Comparison of ENCODE assay signal across 16 cellular contexts in genomic region chr4:26298198-26298950, GRCh38. TPM values are rescaled to one million over a fixed set of nuclear protein-coding genes. Genes with fewer than 3 reads are reported as not detected.
DNase-seq lines count a peak whose midpoint lies in the region; ATAC-seq and TF ChIP-seq lines count a peak whose summit lies in the region.
"Had no signal": no experiment of that assay in that cellular context is flagged by ENCODE, and none has a peak within 500 bp of the region (broad histone marks: within the 10 kb centered on the region; RNA-seq: fewer than 3 reads in every experiment).

No MANE protein-coding gene starts in this region.

- H3K18ac ChIP-seq in neuronal stem cell (ENCODE audit: low read length), result no peak overlapping the region

- CTCF ChIA-PET in SK-N-SH (lab: Yijun Ruan, JAX), result no interaction called here

- no peak overlapping the region for H3K4me3 ChIP-seq in SK-N-SH (ENCODE audit: low read depth in 2 of 2, low read length in 1 of 2)
- H3K4me3 ChIP-seq in MG63, result no peak overlapping the region
- H3K4me3 ChIP-seq in neuronal stem cell (ENCODE audit: low read length in 2 of 2), result no peak overlapping the region
- H3K4me3 ChIP-seq in Karpas-422 (ENCODE audit: low read length), result no peak overlapping the region

- H3K4me1 ChIP-seq in SK-N-SH (ENCODE audit: control insufficient read depth in 1 of 2, insufficient read depth in 2 of 2, low read depth in 1 of 2, low read length in 1 of 2) (no peaks in the 10 kb centered on the region), neuronal stem cell (ENCODE audit: control insufficient read depth in 2 of 2, insufficient read depth in 1 of 2, low read depth in 1 of 2, low read length in 2 of 2) (peaks cover 0 to 4% of the 10 kb centered on the region in 2 donors), Karpas-422 (ENCODE audit: low read length) (no peaks in the 10 kb centered on the region)

- H3K36me3 Mint-ChIP-seq in dendritic cell treated with granulocyte-macrophage colony-stimulating factor and Interleukin-4, amounts not matched to agents 40 ng/mL and 50 ng/mL, for 4 days (ENCODE audit: low read depth), result no peaks in the 10 kb centered on the region

- H3K27ac ChIP-seq in SK-N-SH (ENCODE audit: low read depth in 2 of 2, low read length in 1 of 2), result no peak overlapping the region
- H3K27ac ChIP-seq in neuronal stem cell (replicated peaks; ENCODE audit: low read length), result no peak overlapping the region
- no peak overlapping the region for H3K27ac ChIP-seq in Karpas-422 (ENCODE audit: low read length)
- H3K27ac ChIP-seq: 22Rv1 had no signal

- H4K8ac ChIP-seq in neuronal stem cell (ENCODE audit: low read depth, low read length), result no peak overlapping the region

- DNase-seq in SK-N-SH, result no peak
- DNase-seq in MG63, result peak; percentile 50
- no peak for DNase-seq in neuronal stem cell (ENCODE audit: low spot score)
- no peak for DNase-seq in NCI-H1417 (lab: John Stamatoyannopoulos, UW)
- no peak for DNase-seq in posterior cingulate gyrus
- no peak for DNase-seq in Karpas-422
- DNase-seq: cerebellar nuclear complex, GF-D8, NCI-H1105 treated with DMSO at 0.1 percent for 48 hours, NCI-H82, SW 1271 had no signal

- H3K27ac Mint-ChIP-seq in dendritic cell treated with granulocyte-macrophage colony-stimulating factor and Interleukin-4, amounts not matched to agents 40 ng/mL and 50 ng/mL, for 4 days, result peak overlapping the region; percentile 43

- H3K79me2 ChIP-seq in SK-N-SH (ENCODE audit: insufficient read depth) (no peaks in the 10 kb centered on the region), Karpas-422 (ENCODE audit: low read length) (no peaks in the 10 kb centered on the region)

- no peak overlapping the region for H2AK5ac ChIP-seq in neuronal stem cell (ENCODE audit: low read depth, low read length)

- intact Hi-C loops in dendritic cell treated with granulocyte-macrophage colony-stimulating factor and Interleukin-4, amounts not matched to agents 40 ng/mL and 50 ng/mL, for 4 days (cut with micrococcal nuclease), result no loop called here
- intact Hi-C loops in posterior cingulate gyrus (cut with DNase I), result no loop called here

- no peaks in the 10 kb centered on the region; the same call in 1 of the 2 replicates for H3K27me3 ChIP-seq in SK-N-SH (ENCODE audit: insufficient read depth)
- H3K27me3 ChIP-seq in MG63, result no peaks in the 10 kb centered on the region
- no peaks in the 10 kb centered on the region for H3K27me3 ChIP-seq in neuronal stem cell (ENCODE audit: control insufficient read depth in 3 of 3, insufficient read depth in 3 of 3, low read depth in 1 of 3, low read length in 3 of 3)
- no peaks in the 10 kb centered on the region for H3K27me3 ChIP-seq in Karpas-422 (ENCODE audit: low read length)

- no peak overlapping the region for H3K23ac ChIP-seq in neuronal stem cell (ENCODE audit: low read depth, low read length, poor library complexity)

- TF ChIP-seq EP300 in SK-N-SH (IDR thresholded peaks at IDR 0.05; ENCODE audit: borderline replicate concordance in 1 of 2, low read depth in 1 of 2, low read length in 1 of 2), result no peak

- no peak for TF ChIP-seq RAD21 in SK-N-SH (IDR thresholded peaks at IDR 0.05; ENCODE audit: low read length)

- no peak overlapping the region for H2BK5ac ChIP-seq in neuronal stem cell (ENCODE audit: low read length)

- no peak overlapping the region for H3K14ac ChIP-seq in neuronal stem cell (ENCODE audit: low read length)

- H3K9me2 ChIP-seq in SK-N-SH (no peaks in the 10 kb centered on the region), Karpas-422 (replicated peaks; ENCODE audit: insufficient read depth, low read length) (no peaks in the 10 kb centered on the region)

- no peaks in the 10 kb centered on the region for H3K9me3 Mint-ChIP-seq in dendritic cell treated with granulocyte-macrophage colony-stimulating factor and Interleukin-4, amounts not matched to agents 40 ng/mL and 50 ng/mL, for 4 days

- no peak for TF ChIP-seq CTCF in SK-N-SH (IDR thresholded peaks at IDR 0.05)

- H2AFZ ChIP-seq in SK-N-SH (ENCODE audit: low read depth), result no peak overlapping the region
- peak overlapping the region; percentile 45 for H2AFZ ChIP-seq in neuronal stem cell (ENCODE audit: low read length)
- no peak overlapping the region for H2AFZ ChIP-seq in Karpas-422 (ENCODE audit: low read length)

- ATAC-seq in SK-N-SH treated with all-trans-retinoic acid at 6 μM for 48 hours, result no peak
- ATAC-seq: HCT116, sciatic nerve had no signal

- no peak overlapping the region for H2BK120ac ChIP-seq in neuronal stem cell (ENCODE audit: low read depth, low read length)

- no peak overlapping the region for H3K4me2 ChIP-seq in SK-N-SH
- H3K4me2 ChIP-seq in neuronal stem cell (ENCODE audit: insufficient read depth, low read length, poor library complexity, severe bottlenecking), result peak overlapping the region; percentile 11
- no peak overlapping the region for H3K4me2 ChIP-seq in Karpas-422 (ENCODE audit: low read depth, low read length, poor library complexity, severe bottlenecking)

- H3K27me3 Mint-ChIP-seq in dendritic cell treated with granulocyte-macrophage colony-stimulating factor and Interleukin-4, amounts not matched to agents 40 ng/mL and 50 ng/mL, for 4 days, result no peaks in the 10 kb centered on the region

- H3K4ac ChIP-seq in neuronal stem cell (ENCODE audit: low read length), result no peak overlapping the region

- no peaks in the 10 kb centered on the region for H3K9me3 ChIP-seq in SK-N-SH
- H3K9me3 ChIP-seq in MG63, result no peaks in the 10 kb centered on the region
- no peaks in the 10 kb centered on the region for H3K9me3 ChIP-seq in neuronal stem cell (replicated peaks in 1 of 2; ENCODE audit: control insufficient read depth in 2 of 2, insufficient read depth in 1 of 2, low read depth in 1 of 2, low read length in 2 of 2)
- no peaks in the 10 kb centered on the region for H3K9me3 ChIP-seq in Karpas-422 (ENCODE audit: low read length)

- H2BK12ac ChIP-seq in neuronal stem cell (ENCODE audit: low read length), result no peak overlapping the region

- 52% methylated on average over 5 of the region's 5 CpGs for WGBS in SK-N-SH (ENCODE audit: low lambda C conversion rate)
- no CpG with 5 or more reads among the region's 5 CpGs for WGBS in neuronal stem cell (ENCODE audit: extremely low coverage in 2 of 2, insufficient read length in 2 of 2, insufficient replicate concordance in 1 of 2), 2 donors

- H4K91ac ChIP-seq in neuronal stem cell (ENCODE audit: low read depth, low read length, poor library complexity), result no peak overlapping the region

- POLR2A ChIA-PET in SK-N-SH (lab: Yijun Ruan, JAX), result no interaction called here

- H4K20me1 ChIP-seq in SK-N-SH (ENCODE audit: insufficient read depth) (no peaks in the 10 kb centered on the region), Karpas-422 (ENCODE audit: insufficient read depth, low read depth, low read length) (no peaks in the 10 kb centered on the region)

- H2BK15ac ChIP-seq in neuronal stem cell (ENCODE audit: low read length), result no peak overlapping the region

- H3K79me1 ChIP-seq in neuronal stem cell (ENCODE audit: low read depth, low read length), result no peaks in the 10 kb centered on the region

- no peaks in the 10 kb centered on the region for H3F3A ChIP-seq in SK-N-SH (replicated peaks; ENCODE audit: insufficient read depth)

- H3K9ac ChIP-seq in SK-N-SH (no peak overlapping the region), neuronal stem cell (ENCODE audit: low read depth, low read length, poor library complexity) (no peak overlapping the region), Karpas-422 (ENCODE audit: low read length) (no peak overlapping the region)

- H3K4me3 Mint-ChIP-seq in dendritic cell treated with granulocyte-macrophage colony-stimulating factor and Interleukin-4, amounts not matched to agents 40 ng/mL and 50 ng/mL, for 4 days, result no peak overlapping the region

- peaks cover 40% of the 10 kb centered on the region for H3K4me1 Mint-ChIP-seq in dendritic cell treated with granulocyte-macrophage colony-stimulating factor and Interleukin-4, amounts not matched to agents 40 ng/mL and 50 ng/mL, for 4 days (ENCODE audit: low read depth)

- no peaks in the 10 kb centered on the region for H3K36me3 ChIP-seq in SK-N-SH (replicated peaks in 1 of 2; ENCODE audit: control insufficient read depth in 1 of 2, insufficient read depth in 2 of 2, low read length in 1 of 2)
- no peaks in the 10 kb centered on the region for H3K36me3 ChIP-seq in MG63
- no peaks in the 10 kb centered on the region for H3K36me3 ChIP-seq in neuronal stem cell (replicated peaks in 1 of 2; ENCODE audit: control insufficient read depth in 2 of 2, insufficient read depth in 2 of 2, low read length in 2 of 2)
- no peaks in the 10 kb centered on the region for H3K36me3 ChIP-seq in Karpas-422 (ENCODE audit: insufficient read depth, low read length)

TF ChIP-seq in SK-N-SH, 30 proteins besides CTCF, POLR2A, EP300 and RAD21 (continues in another document):
- no peak for TF ChIP-seq TAF1 (IDR thresholded peaks at IDR 0.05; ENCODE audit: borderline replicate concordance, low read depth, low read length)
- TF ChIP-seq FOSL2 (IDR thresholded peaks at IDR 0.05; ENCODE audit: borderline replicate concordance, low read depth), result 0 out of 2 replicates have a peak, but pooled peaks have one; percentile 17

TF ChIP-seq in SK-N-SH treated with all-trans-retinoic acid at 6 μM for 48 hours, 23 proteins besides CTCF, POLR2A, EP300 and RAD21 (continues in another document):
- TF ChIP-seq ZNF70 (CRISPR knock-in tag; IDR thresholded peaks at IDR 0.05), result no peak
- no peak for TF ChIP-seq CREB5 (CRISPR knock-in tag; IDR thresholded peaks at IDR 0.05; ENCODE audit: low read depth)

RNA-seq across cellular contexts. Expression of gene RBPJ, which starts 22.4 kb away (rescaled TPM):
- polyA plus RNA-seq in SK-N-SH (2012; rRNA removed), result 13.8 and 16.4 TPM in 2 replicates
- 14.2 and 16.3 TPM in 2 replicates for polyA plus RNA-seq in SK-N-SH (2012; cell fraction: cytosol; rRNA removed)
- polyA plus RNA-seq in SK-N-SH (2012; cell fraction: nucleus; rRNA removed), result 29.8 and 46.5 TPM in 2 replicates
- total RNA-seq in MG63 (2014; rRNA removed; shearing (Covaris generic); ENCODE audit: low replicate concordance), result 50.7 and 59.4 TPM in 2 replicates
- 102 TPM for polyA plus RNA-seq in neuronal stem cell (2013, experiment 1 of 2)
- 105 TPM for polyA plus RNA-seq in neuronal stem cell (2013, experiment 2 of 2)
- 23.8 and 36.8 TPM in 2 replicates for total RNA-seq in Karpas-422 (2014; rRNA removed; shearing (Covaris generic); ENCODE audit: low replicate concordance)
